In genomic region chr1:171313319-171313834, GRCh38 we compare ENCODE assay signal across 1 cellular context.
TF ChIP-seq lines count a peak whose summit lies in the region.

No MANE protein-coding gene starts in this region.

TF ChIP-seq in HepG2, 621 proteins besides CTCF, POLR2A, EP300 and RAD21 (continued from another document):
- TF ChIP-seq ZNF687 (CRISPR knock-in tag; IDR thresholded peaks at IDR 0.05) (no peak), MXD4 (CRISPR knock-in tag; IDR thresholded peaks at IDR 0.05) (no peak), PBX3 (CRISPR knock-in tag; IDR thresholded peaks at IDR 0.05; ENCODE audit: borderline replicate concordance) (no peak), NFE2L2 (IDR thresholded peaks at IDR 0.05; ENCODE audit: low read length) (no peak), TGIF2 (CRISPR knock-in tag; IDR thresholded peaks at IDR 0.05) (no peak), ZFP62 (CRISPR knock-in tag; IDR thresholded peaks at IDR 0.05) (no peak), FOXM1 (CRISPR knock-in tag; IDR thresholded peaks at IDR 0.05) (no peak), FOSL1 (CRISPR knock-in tag; IDR thresholded peaks at IDR 0.05; ENCODE audit: borderline replicate concordance) (no peak), RARA (CRISPR knock-in tag; IDR thresholded peaks at IDR 0.05) (no peak), PRDM4 (CRISPR knock-in tag; IDR thresholded peaks at IDR 0.05; ENCODE audit: borderline replicate concordance) (no peak)
TF ChIP-seq in HepG2: peak in this region for 0.
